In the genomic region with DNA sequence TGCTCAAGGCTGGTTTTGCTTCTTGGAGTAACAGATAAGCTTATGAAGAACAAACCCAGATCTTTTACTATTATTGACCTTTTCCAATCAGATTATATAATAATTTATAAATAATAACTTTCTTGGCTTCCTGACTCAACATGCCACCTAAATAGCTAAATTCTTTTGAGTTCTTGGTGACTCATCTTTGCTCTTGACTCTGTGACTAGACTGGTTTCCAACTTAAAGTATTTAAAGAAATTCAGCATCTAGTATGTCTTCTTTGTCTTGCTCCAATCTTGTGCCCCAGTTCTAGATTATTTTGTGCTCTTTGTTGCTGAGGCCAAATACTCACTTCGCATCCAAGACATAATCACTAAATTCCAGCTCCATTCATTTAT, we compare ENCODE assay signal across 12 cellular contexts.
DNase-seq lines count a peak whose midpoint lies in the region; ATAC-seq, FAIRE-seq and TF ChIP-seq lines count a peak whose summit lies in the region.
"Had no signal": no experiment of that assay in that cellular context is flagged by ENCODE, and none has a peak within 500 bp of the region (broad histone marks: within the 10 kb centered on the region; RNA-seq: fewer than 3 reads in every experiment).

No MANE protein-coding gene starts in this region.

- no peak for TF ChIP-seq CTCF in bronchial epithelial cell (IDR thresholded peaks at IDR 0.05; ENCODE audit: insufficient read depth, low read length, severe bottlenecking)

- peaks cover 55 to 64% of the 10 kb centered on the region in 2 donors for H3K4me1 Mint-ChIP-seq in natural killer cell treated with Interleukin-12 subunit alpha and Interleukin-12 subunit beta and Interleukin-15 and Interleukin-18, amount 100 ng/mL, for 72 hours (ENCODE audit: low read depth in 2 of 2)

- H3K4me3 ChIP-seq in bronchial epithelial cell (ENCODE audit: low read depth, low read length), result no peak overlapping the region
- H3K4me3 ChIP-seq: pancreas had no signal

- peak overlapping the region; percentile 90 to 95 for H3K27ac Mint-ChIP-seq in natural killer cell treated with Interleukin-12 subunit alpha and Interleukin-12 subunit beta and Interleukin-15 and Interleukin-18, amount 100 ng/mL, for 72 hours
- H3K27ac Mint-ChIP-seq: CD14-positive monocyte had no signal

- peaks cover 5% of the 10 kb centered on the region for H3K36me3 Mint-ChIP-seq in natural killer cell treated with Interleukin-12 subunit alpha and Interleukin-12 subunit beta and Interleukin-15 and Interleukin-18, amount 100 ng/mL, for 72 hours
- H3K36me3 Mint-ChIP-seq: CD14-positive monocyte had no signal

- peaks cover 2% of the 10 kb centered on the region for H3K9me3 Mint-ChIP-seq in natural killer cell treated with Interleukin-12 subunit alpha and Interleukin-12 subunit beta and Interleukin-15 and Interleukin-18, amount 100 ng/mL, for 72 hours
- H3K9me3 Mint-ChIP-seq: CD14-positive monocyte had no signal

- no peak for FAIRE-seq in bronchial epithelial cell (lab: Jason Lieb, UNC)
- FAIRE-seq: pancreas had no signal

- no peaks in the 10 kb centered on the region for H3K36me3 ChIP-seq in bronchial epithelial cell (ENCODE audit: control insufficient read depth, insufficient read depth, low read length)
- H3K36me3 ChIP-seq: pancreas had no signal

- peak overlapping the region; percentile 68 for H3K4me3 Mint-ChIP-seq in natural killer cell treated with Interleukin-12 subunit alpha and Interleukin-12 subunit beta and Interleukin-15 and Interleukin-18, amount 100 ng/mL, for 72 hours
- H3K4me3 Mint-ChIP-seq: CD14-positive monocyte had no signal

- no peaks in the 10 kb centered on the region for H3K27me3 ChIP-seq in bronchial epithelial cell (ENCODE audit: control insufficient read depth, insufficient read depth, low read length)
- H3K27me3 ChIP-seq: pancreas had no signal

- ATAC-seq in natural killer cell treated with Interleukin-12 subunit alpha and Interleukin-12 subunit beta and Interleukin-15 and Interleukin-18, amount 100 ng/mL, for 72 hours, result no peak
- ATAC-seq: pancreas had no signal

- DNase-seq in EH (ENCODE audit: low read depth) (peak; percentile 59), M059J (ENCODE audit: low read depth) (peak; percentile 77), bronchial epithelial cell (ENCODE audit: low read depth) (peak; percentile 71), H4 (ENCODE audit: low spot score) (no peak), activated gamma-delta T cell treated with Interleukin-2 at 50 U/mL for 16 hours (no peak), dermis blood vessel endothelial cell (no peak), kidney glomerular epithelial cell (lab: John Stamatoyannopoulos, UW) (no peak)
- no peak for DNase-seq in natural killer cell treated with Interleukin-12 subunit alpha and Interleukin-12 subunit beta and Interleukin-15 and Interleukin-18, amount 100 ng/mL, for 72 hours (ENCODE audit: low spot score)
- DNase-seq: NCI-H146, NCI-H510A, pancreas had no signal

- H3K27me3 Mint-ChIP-seq in natural killer cell treated with Interleukin-12 subunit alpha and Interleukin-12 subunit beta and Interleukin-15 and Interleukin-18, amount 100 ng/mL, for 72 hours, result no peaks in the 10 kb centered on the region

Comparison
In these comparisons a context has a peak if more than half of its experiments do, and no peak if none do; other contexts are left out.
1. DNase-seq: peak in EH (single experiment), M059J (single experiment) and bronchial epithelial cell (single experiment); none in natural killer cell treated with Interleukin-12 subunit alpha and Interleukin-12 subunit beta and Interleukin-15 and Interleukin-18, amount 100 ng/mL, for 72 hours (single experiment), H4 (single experiment), activated gamma-delta T cell treated with Interleukin-2 at 50 U/mL for 16 hours (single experiment), dermis blood vessel endothelial cell (single experiment) and kidney glomerular epithelial cell (single experiment).